Comparison of ENCODE assay signal across 32 cellular contexts in the genomic region with DNA sequence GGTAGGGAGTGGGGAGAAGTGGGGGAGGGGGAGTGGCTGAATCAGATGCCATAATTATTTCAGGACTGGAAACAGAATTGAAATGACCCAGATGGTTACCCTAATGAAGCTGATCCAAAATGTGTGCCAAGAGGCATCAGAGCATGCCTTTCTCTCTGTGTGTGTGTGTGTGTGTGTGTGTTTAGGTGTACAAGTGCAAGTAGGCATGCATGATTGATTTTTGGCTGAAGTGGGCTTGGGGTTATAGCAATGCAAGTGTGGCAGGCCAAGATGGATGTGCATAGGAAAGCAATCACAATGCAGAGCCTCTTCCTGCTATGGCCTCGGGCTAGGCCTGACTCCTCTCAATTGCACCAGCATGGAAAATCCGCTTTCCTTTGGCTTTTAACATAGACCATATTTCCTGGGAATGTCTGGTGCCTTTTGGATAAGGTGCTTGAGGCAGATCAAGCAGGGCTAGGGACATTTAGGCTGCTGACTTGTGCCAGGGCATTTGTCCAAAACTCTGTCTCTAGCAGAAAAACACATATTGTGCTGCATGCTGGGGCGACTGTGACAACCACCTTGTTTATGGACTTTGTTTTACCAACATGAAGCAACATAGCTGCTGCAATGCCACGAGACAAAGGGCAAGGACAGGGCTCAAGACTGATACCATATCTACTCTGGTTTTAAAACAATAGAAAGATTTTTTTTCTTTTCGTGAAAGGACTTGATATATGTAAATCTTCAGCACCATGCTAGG.
A peak's percentile ranks its signal among the peaks of the same experiment; 100 is the strongest.
DNase-seq lines count a peak whose midpoint lies in the region; ATAC-seq, FAIRE-seq and TF ChIP-seq lines count a peak whose summit lies in the region.
"Had no signal": no experiment of that assay in that cellular context is flagged by ENCODE, and none has a peak within 500 bp of the region (broad histone marks: within the 10 kb centered on the region; RNA-seq: fewer than 3 reads in every experiment).

No MANE protein-coding gene starts in this region.

- FAIRE-seq in HepG2 (lab: Jason Lieb, UNC): no peak
- FAIRE-seq: A204.1, frontal cortex had no signal

- BruUV-seq in HepG2 (replicated peaks; lab: Mats Ljungman, UMichigan): no TSS peak
- BruUV-seq in Calu3 (replicated peaks; lab: Mats Ljungman, UMichigan): no TSS peak

- H3K27me3 ChIP-seq in adrenal gland: no peaks in the 10 kb centered on the region
- H3K27me3 ChIP-seq in HepG2 (ENCODE audit: control insufficient read depth in 1 of 2, insufficient read depth in 2 of 2, low read length in 2 of 2): peaks cover 0 to 6% of the 10 kb centered on the region in 2 experiments; a peak in 1 of 5 replicates
- H3K27me3 ChIP-seq: brain microvascular endothelial cell, colonic mucosa, esophagus muscularis mucosa, stomach had no signal

- H3K27me3 Mint-ChIP-seq in Calu3 (ENCODE audit: unreplicated experiment): no peaks in the 10 kb centered on the region

- H3K36me3 Mint-ChIP-seq in Calu3 (ENCODE audit: insufficient read depth, unreplicated experiment): no peaks in the 10 kb centered on the region
- H3K36me3 Mint-ChIP-seq: CD8-positive, alpha-beta memory T cell had no signal

- H3K9ac ChIP-seq in HepG2 (ENCODE audit: insufficient read depth, low read depth, low read length): no peak overlapping the region

- H3K27ac Mint-ChIP-seq in Calu3 (ENCODE audit: unreplicated experiment): no peak overlapping the region
- H3K27ac Mint-ChIP-seq: CD8-positive, alpha-beta memory T cell; effector memory CD8-positive, alpha-beta T cell had no signal

- H3K4me2 ChIP-seq in HepG2 (ENCODE audit: low read depth, low read length): no peak overlapping the region

- H2AFZ ChIP-seq in HepG2 (ENCODE audit: low read length): no peak overlapping the region

- no peak for TF ChIP-seq CTCF in adrenal gland (IDR thresholded peaks at IDR 0.05)
- no peak for TF ChIP-seq CTCF in HepG2 (CRISPR knock-in tag; IDR thresholded peaks at IDR 0.05)
- no peak for TF ChIP-seq CTCF in Calu3 (IDR thresholded peaks at IDR 0.05; ENCODE audit: unreplicated experiment)

- DNase-seq in NCI-H345 (lab: John Stamatoyannopoulos, UW) (peak; percentile 2), NCI-H345 treated with DMSO at 0.1 percent for 48 hours (lab: John Stamatoyannopoulos, UW; ENCODE audit: unreplicated experiment) (no peak), adrenal gland (peak in 6 of 7 donors; percentile 18 to 77 (median 61)), HepG2 (ENCODE audit: low spot score) (peak; percentile 17), Calu3 (no peak), NCI-H2171 treated with DMSO at 0.1 percent for 48 hours (lab: John Stamatoyannopoulos, UW) (no peak), germinal center (ENCODE audit: low spot score) (no peak)
- DNase-seq: activated gamma-delta T cell; AML-193; brain microvascular endothelial cell; CD8-positive, alpha-beta memory T cell; colonic mucosa; DMS79 treated with DMSO at 0.1 percent for 48 hours; effector memory CD8-positive, alpha-beta T cell; GOT3; hypothalamus; KG1; MM.1S; NCI-H187 treated with DMSO at 0.1 percent for 48 hours; NCI-H2227 treated with DMSO at 0.1 percent for 48 hours; NK-92 treated with Interleukin-12 subunit alpha and Interleukin-12 subunit beta, amount 100 ng/mL, for 24 hours; posterior cingulate gyrus; stimulated activated CD8-positive, alpha-beta memory T cell treated with anti-CD3 and anti-CD28 coated beads, Interleukin-4, amount 100 ng/mL, for 48 hours; stomach; T-helper 1 cell; transverse colon had no signal

- intact Hi-C loops in adrenal gland (cut with DNase I): no loop called here
- intact Hi-C loops in HepG2 (cut with micrococcal nuclease; ENCODE audit: unreplicated experiment): no loop called here
- intact Hi-C loops in Calu3 (cut with micrococcal nuclease; ENCODE audit: unreplicated experiment): no loop called here

- H3K9me3 ChIP-seq in adrenal gland (replicated peaks in 1 of 3) (no peaks in the 10 kb centered on the region), HepG2 (ENCODE audit: low read length) (no peaks in the 10 kb centered on the region)
- H3K9me3 ChIP-seq: colonic mucosa, stomach, transverse colon had no signal

- H3K36me3 ChIP-seq in adrenal gland (replicated peaks in 1 of 2) (no peaks in the 10 kb centered on the region), HepG2 (replicated peaks in 1 of 2; ENCODE audit: control insufficient read depth in 1 of 2, insufficient read depth in 2 of 2, low read length in 2 of 2) (no peaks in the 10 kb centered on the region)
- H3K36me3 ChIP-seq: brain microvascular endothelial cell, colonic mucosa, esophagus muscularis mucosa, stomach, transverse colon had no signal

- no peak for TF ChIP-seq RAD21 in HepG2 (CRISPR knock-in tag; IDR thresholded peaks at IDR 0.05)

- H3K27ac ChIP-seq in adrenal gland (no peak overlapping the region), HepG2 (ENCODE audit: extremely low read length, insufficient read depth, low read length) (no peak overlapping the region)
- H3K27ac ChIP-seq: brain microvascular endothelial cell, colonic mucosa, esophagus muscularis mucosa, stomach, transverse colon had no signal

- ATAC-seq in HepG2 (peak; percentile 96), HG02642 (IDR thresholded peaks at IDR 0.05; ENCODE audit: poor library complexity, unreplicated experiment) (no peak)
- ATAC-seq: activated CD4-positive, CD25-positive, alpha-beta regulatory T cell treated with anti-CD3 and anti-CD28 coated beads, Interleukin-2, amount 50 U/mL, for 24 hours; effector memory CD8-positive, alpha-beta T cell; Panc1 had no signal

- no peak for TF ChIP-seq POLR2A in adrenal gland (IDR thresholded peaks at IDR 0.05)
- TF ChIP-seq POLR2A in HepG2 (IDR thresholded peaks at IDR 0.05; ENCODE audit: insufficient read depth in 1 of 2, low read depth in 2 of 2, low read length in 2 of 2): no peak

- H3K79me2 ChIP-seq in HepG2 (ENCODE audit: insufficient read depth, low read length): no peaks in the 10 kb centered on the region

- TF ChIP-seq EP300 in HepG2 (IDR thresholded peaks at IDR 0.05; ENCODE audit: low read depth in 2 of 2, low read length in 2 of 2): 0 out of 4 replicates have a peak, but pooled peaks of 1 of the 2 experiments have one; percentile 12
- no peak for TF ChIP-seq EP300 in HepG2 (CRISPR knock-in tag; IDR thresholded peaks at IDR 0.05; ENCODE audit: borderline replicate concordance)

- peaks cover 2% of the 10 kb centered on the region for H3K9me3 Mint-ChIP-seq in Calu3 (ENCODE audit: low read depth, unreplicated experiment)

- H3K4me3 ChIP-seq in adrenal gland (no peak overlapping the region), HepG2 (replicated peaks in 1 of 3; ENCODE audit: insufficient read depth in 1 of 3, low read depth in 2 of 3, low read length in 3 of 3) (no peak overlapping the region)
- H3K4me3 ChIP-seq: colonic mucosa, esophagus muscularis mucosa, stomach, transverse colon had no signal

- H3K4me1 Mint-ChIP-seq in Calu3 (ENCODE audit: low read depth, unreplicated experiment): no peaks in the 10 kb centered on the region
- H3K4me1 Mint-ChIP-seq: CD8-positive, alpha-beta memory T cell had no signal

- in situ Hi-C loops in HepG2 (cut with HindIII; ENCODE audit: extremely low pct_ligation_motif_present, low pct_unique_long_range_greater_than_20kb): no loop called here

- H3K4me1 ChIP-seq in adrenal gland (replicated peaks in 1 of 2): peaks cover 0 to 11% of the 10 kb centered on the region in 2 donors
- H3K4me1 ChIP-seq in HepG2 (ENCODE audit: insufficient read depth, low read length): no peaks in the 10 kb centered on the region
- H3K4me1 ChIP-seq: colonic mucosa, transverse colon had no signal

- H4K20me1 ChIP-seq in HepG2 (ENCODE audit: insufficient read depth, low read length): no peaks in the 10 kb centered on the region

- WGBS in adrenal gland, 4 donors: 44 to 52% (median 51%) methylated on average over 5 of the region's 5 CpGs
- WGBS in HepG2 (ENCODE audit: low lambda C conversion rate): 0% methylated on average over 5 of the region's 5 CpGs

- no peak overlapping the region for H3K4me3 Mint-ChIP-seq in Calu3 (ENCODE audit: low read depth, unreplicated experiment)
- H3K4me3 Mint-ChIP-seq: CD8-positive, alpha-beta memory T cell; effector memory CD8-positive, alpha-beta T cell had no signal

- POLR2A ChIA-PET in HepG2 (lab: Yijun Ruan, JAX): no interaction called here

- CTCF ChIA-PET in HepG2 (lab: Yijun Ruan, JAX; ENCODE audit: low intra/inter-chr PET ratio, low total read pairs): no interaction called here
- CTCF ChIA-PET in Calu3 (lab: Charles Lee): interaction anchor here (0.6 kb wide), 1 partner anchor 1756 kb away, joined by 8 read pairs; no protein-coding TSS in a partner anchor

TF ChIP-seq in HepG2, 621 proteins besides CTCF, POLR2A, EP300 and RAD21 (continues in another document):
- 0 out of 2 replicates have a peak, but pooled peaks have one; percentile 38 for TF ChIP-seq HNF4G (IDR thresholded peaks at IDR 0.05; ENCODE audit: borderline replicate concordance, low read depth, low read length)
- no peak for TF ChIP-seq HNF4G (CRISPR knock-in tag; IDR thresholded peaks at IDR 0.05; ENCODE audit: borderline replicate concordance, low read depth)
- TF ChIP-seq FOXP1 (IDR thresholded peaks at IDR 0.05): no peak
- TF ChIP-seq FOXP1 (CRISPR knock-in tag; IDR thresholded peaks at IDR 0.05): peak; percentile 68
- peak; percentile 15; the same call in 1 of the 2 replicates for TF ChIP-seq FOXA3 (CRISPR knock-in tag; IDR thresholded peaks at IDR 0.05)
- TF ChIP-seq GATAD2A (CRISPR knock-in tag; IDR thresholded peaks at IDR 0.05): 0 out of 2 replicates have a peak, but pooled peaks have one; percentile 26
- TF ChIP-seq ZNF282 (IDR thresholded peaks at IDR 0.05; ENCODE audit: partially characterized antibody): no peak
- no peak for TF ChIP-seq SOX6 (IDR thresholded peaks at IDR 0.05)
- TF ChIP-seq SOX6 (CRISPR knock-in tag; IDR thresholded peaks at IDR 0.05): peak; percentile 76
- peak; percentile 26; the same call in 1 of the 2 replicates for TF ChIP-seq MAX (IDR thresholded peaks at IDR 0.05)
- TF ChIP-seq BHLHE40 (IDR thresholded peaks at IDR 0.05; ENCODE audit: low read length): peak; percentile 46; the same call in 1 of the 2 replicates
- TF ChIP-seq CEBPG (CRISPR knock-in tag; IDR thresholded peaks at IDR 0.05): peak; percentile 33; the same call in 1 of the 2 replicates
- no peak for TF ChIP-seq BCL6 (CRISPR knock-in tag; IDR thresholded peaks at IDR 0.05)

Comparison
In these comparisons a context has a peak if more than half of its experiments do, and no peak if none do; other contexts are left out.
1. DNase-seq: peak in NCI-H345 (single experiment), adrenal gland (6 of 7) and HepG2 (single experiment); none in NCI-H345 treated with DMSO at 0.1 percent for 48 hours (single experiment), Calu3 (single experiment), NCI-H2171 treated with DMSO at 0.1 percent for 48 hours (single experiment) and germinal center (single experiment).